ENCODE assay signal across 25 cellular contexts in genomic region chr6:56877922-56878321, GRCh38.
"Had no signal": no experiment of that assay in that cellular context is flagged by ENCODE, and none has a peak within 500 bp of the region (broad histone marks: within the 10 kb centered on the region; RNA-seq: fewer than 3 reads in every experiment).

No MANE protein-coding gene starts in this region.

- H3K4me1 Mint-ChIP-seq: immature natural killer cell, mesothelial cell of epicardium, naive B cell had no signal

- H3K36me3 Mint-ChIP-seq: immature natural killer cell, naive B cell had no signal

- H3K27ac Mint-ChIP-seq: immature natural killer cell, mesothelial cell of epicardium, naive B cell had no signal

- ATAC-seq: foreskin keratinocyte, gastroesophageal sphincter, heart left ventricle, left cardiac atrium, left lung, left ventricle myocardium superior, lower lobe of right lung, mucosa of descending colon had no signal

- H3K4me3 Mint-ChIP-seq: immature natural killer cell, mesothelial cell of epicardium, naive B cell had no signal

- H3K27me3 ChIP-seq: dorsolateral prefrontal cortex, esophagus muscularis mucosa, foreskin keratinocyte, gastroesophageal sphincter, heart left ventricle, hepatocyte, left lung had no signal

- H3K4me1 ChIP-seq: esophagus muscularis mucosa, foreskin keratinocyte, gastroesophageal sphincter, heart left ventricle, left lung, lower lobe of right lung had no signal

- DNase-seq: dermis blood vessel endothelial cell; dorsolateral prefrontal cortex; effector CD4-positive, alpha-beta T cell; effector memory CD4-positive, alpha-beta T cell; foreskin keratinocyte; heart left ventricle; hypothalamus; immature natural killer cell; islet precursor cell; kidney; kidney glomerular epithelial cell; left cardiac atrium; left lung; left ventricle myocardium superior; lower lobe of right lung; mesenchymal stem cell; mucosa of descending colon; naive B cell had no signal

- H3K4me2 ChIP-seq: hepatocyte had no signal

- H3K27ac ChIP-seq: coronary artery, dorsolateral prefrontal cortex, esophagus muscularis mucosa, foreskin keratinocyte, gastroesophageal sphincter, heart left ventricle, hepatocyte, left lung, lower lobe of right lung had no signal

- FAIRE-seq: endothelial cell of umbilical vein, frontal cortex, kidney had no signal

- H2AFZ ChIP-seq: hepatocyte had no signal

- H3K36me3 ChIP-seq: esophagus muscularis mucosa, gastroesophageal sphincter, heart left ventricle, left lung, lower lobe of right lung had no signal

- H3K9me3 ChIP-seq: esophagus muscularis mucosa, gastroesophageal sphincter, heart left ventricle, left lung, lower lobe of right lung, mucosa of descending colon had no signal

- H3K4me3 ChIP-seq: coronary artery, dorsolateral prefrontal cortex, esophagus muscularis mucosa, gastroesophageal sphincter, heart left ventricle, hepatocyte, left lung, lower lobe of right lung, mucosa of descending colon had no signal

- H3K79me2 ChIP-seq: hepatocyte had no signal
